In genomic region chr5:103834216-103834615, GRCh38 we compare ENCODE assay signal across 24 cellular contexts.
"Had no signal": no experiment of that assay in that cellular context is flagged by ENCODE, and none has a peak within 500 bp of the region (broad histone marks: within the 10 kb centered on the region; RNA-seq: fewer than 3 reads in every experiment).

No MANE protein-coding gene starts in this region.

- H2AFZ ChIP-seq: hepatocyte had no signal

- H3K4me3 ChIP-seq: hepatocyte, left lung, lower lobe of right lung, ovary, right atrium auricular region, right lobe of liver, smooth muscle cell, testis, thyroid gland, transverse colon, upper lobe of right lung had no signal

- H3K27me3 ChIP-seq: hepatocyte, left lung, ovary, right atrium auricular region, right lobe of liver, testis, thyroid gland, transverse colon, upper lobe of right lung had no signal

- DNase-seq: kidney; left colon; left lung; lower lobe of right lung; mammary epithelial cell; mesenchymal stem cell; naive B cell; natural killer cell; ovary; right lobe of liver; stimulated activated CD4-positive, alpha-beta T cell treated with anti-CD3 and anti-CD28 coated beads, Interleukin-1b, Interleukin-23, amount 100 ng/mL, for 48 hours; stimulated activated CD4-positive, alpha-beta T cell treated with anti-CD3 and anti-CD28 coated beads, Interleukin-2, amount 100 ng/mL, for 48 hours; stimulated activated CD4-positive, alpha-beta T cell treated with anti-CD3 and anti-CD28 coated beads, Interleukin-4, amount 100 ng/mL, for 4 hours; stimulated activated CD8-positive, alpha-beta memory T cell treated with anti-CD3 and anti-CD28 coated beads, Interleukin-4, amount 100 ng/mL, for 48 hours; stimulated activated naive CD4-positive, alpha-beta T cell treated with Interleukin-2 at 50 U/mL for 16 hours; stimulated activated naive CD8-positive, alpha-beta T cell treated with anti-CD3 and anti-CD28 coated beads, Interleukin-15, amount 100 ng/mL, for 72 hours; substantia nigra; testis; thyroid gland; transverse colon; upper lobe of right lung had no signal

- H3K4me2 ChIP-seq: hepatocyte, smooth muscle cell had no signal

- H3K9me3 ChIP-seq: left lung, lower lobe of right lung, ovary, right atrium auricular region, right lobe of liver, testis, thyroid gland, transverse colon, upper lobe of right lung had no signal

- H3K4me1 ChIP-seq: left lung, lower lobe of right lung, right atrium auricular region, right lobe of liver, testis, thyroid gland, transverse colon, upper lobe of right lung had no signal

- H3K27ac ChIP-seq: hepatocyte, left lung, lower lobe of right lung, ovary, right atrium auricular region, right lobe of liver, testis, thyroid gland, transverse colon, upper lobe of right lung had no signal

- H3K79me2 ChIP-seq: hepatocyte had no signal

- H3K36me3 ChIP-seq: left lung, lower lobe of right lung, ovary, right atrium auricular region, right lobe of liver, thyroid gland, transverse colon, upper lobe of right lung had no signal
